In the genomic region with DNA sequence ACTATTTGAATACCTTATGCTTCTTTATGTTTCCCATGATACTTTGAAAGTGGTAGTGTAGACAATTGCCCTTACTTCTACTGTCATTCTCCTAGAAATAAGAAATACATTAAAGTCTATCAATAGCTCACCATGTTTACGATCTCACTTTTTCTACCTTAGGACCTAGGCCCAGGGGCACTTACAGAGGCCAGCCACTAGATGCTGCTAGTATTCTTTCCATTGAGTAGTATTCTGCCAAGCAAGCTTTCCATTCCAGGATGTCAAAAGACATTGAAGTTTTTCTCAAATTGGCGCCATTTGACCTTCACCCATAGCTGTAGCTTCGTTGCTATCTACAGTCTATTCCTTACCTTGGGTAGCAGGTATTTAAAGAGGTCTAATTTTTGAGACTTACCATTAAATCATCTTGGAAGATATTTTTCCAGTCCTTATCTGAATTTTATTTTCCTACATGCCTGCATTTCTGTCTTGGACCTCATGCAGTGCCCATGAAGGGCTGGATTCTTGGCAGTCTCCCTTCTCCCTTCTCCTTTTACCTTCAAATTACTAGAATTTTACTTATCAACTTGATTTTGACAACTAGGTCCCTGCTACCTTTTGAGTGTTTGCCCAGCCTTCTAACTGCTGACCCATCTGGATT, we compare ENCODE assay signal across 8 cellular contexts.
DNase-seq lines count a peak whose midpoint lies in the region; ATAC-seq and TF ChIP-seq lines count a peak whose summit lies in the region.

No MANE protein-coding gene starts in this region.

- H3K4me1 ChIP-seq in adipocyte (ENCODE audit: control insufficient read depth, insufficient read depth, low read length) (peaks cover 4% of the 10 kb centered on the region), iPS DF 6.9 (ENCODE audit: control insufficient read depth, insufficient read depth, low read length) (no peaks in the 10 kb centered on the region), thyroid gland (no peaks in the 10 kb centered on the region)

- no peak for TF ChIP-seq POLR2A in thyroid gland (IDR thresholded peaks at IDR 0.05)

- H3K27ac ChIP-seq in iPS DF 6.9 (ENCODE audit: low read length) (no peak overlapping the region), thyroid gland (no peak overlapping the region)

- DNase-seq in AG08395 (ENCODE audit: low spot score), result peak; percentile 44
- peak; percentile 74 for DNase-seq in NCI-H2171 treated with DMSO at 0.1 percent for 48 hours (lab: John Stamatoyannopoulos, UW)
- DNase-seq in adipocyte (ENCODE audit: low read depth), result peak; percentile 86
- DNase-seq in iPS DF 6.9 (ENCODE audit: low read depth, low spot score), result peak; percentile 31
- DNase-seq in thyroid gland, result peak; percentile 11 to 28
- DNase-seq in stimulated activated naive CD4-positive, alpha-beta T cell treated with Interleukin-2 at 50 U/mL for 16 hours (lab: John Stamatoyannopoulos, UW), result no peak

- H3K9ac ChIP-seq in adipocyte (ENCODE audit: low read length), result no peak overlapping the region

- H3K27me3 ChIP-seq in adipocyte (replicated peaks; ENCODE audit: control insufficient read depth, insufficient read depth, low read length), result no peaks in the 10 kb centered on the region
- H3K27me3 ChIP-seq in iPS DF 6.9 (ENCODE audit: control insufficient read depth, insufficient read depth, low read length), result no peaks in the 10 kb centered on the region
- no peaks in the 10 kb centered on the region for H3K27me3 ChIP-seq in thyroid gland

- intact Hi-C loops in thyroid gland (cut with DNase I), result no loop called here

- no peaks in the 10 kb centered on the region for H3K36me3 ChIP-seq in adipocyte (ENCODE audit: control insufficient read depth, insufficient read depth, low read length, severe bottlenecking)
- H3K36me3 ChIP-seq in iPS DF 6.9 (ENCODE audit: control insufficient read depth, insufficient read depth, low read length), result no peaks in the 10 kb centered on the region
- no peaks in the 10 kb centered on the region for H3K36me3 ChIP-seq in thyroid gland

- ATAC-seq in GM18867 (IDR thresholded peaks at IDR 0.05; ENCODE audit: unreplicated experiment), result peak; percentile 98
- ATAC-seq in HG03135 (IDR thresholded peaks at IDR 0.05; ENCODE audit: unreplicated experiment), result peak; percentile 83

- TF ChIP-seq CTCF in thyroid gland (IDR thresholded peaks at IDR 0.05), result peak; percentile 44 to 85 (median 76)

- no CpG with 5 or more reads among the region's 3 CpGs for WGBS in iPS DF 6.9 (ENCODE audit: insufficient coverage, insufficient read length)
- 35 to 48% methylated on average over 3 of the region's 3 CpGs for WGBS in thyroid gland, 2 donors

- H3K4me3 ChIP-seq in adipocyte (ENCODE audit: low read length) (no peak overlapping the region), iPS DF 6.9 (ENCODE audit: low read length) (no peak overlapping the region), thyroid gland (replicated peaks in 1 of 3) (no peak overlapping the region)

- H3K9me3 ChIP-seq in adipocyte (ENCODE audit: control insufficient read depth, low read length) (no peaks in the 10 kb centered on the region), iPS DF 6.9 (ENCODE audit: control insufficient read depth, insufficient read depth, low read length) (no peaks in the 10 kb centered on the region), thyroid gland (no peaks in the 10 kb centered on the region)
